17 cellular contexts compared by ENCODE assay signal in genomic region chr15:22851513-22851912, GRCh38.
"Had no signal": no experiment of that assay in that cellular context is flagged by ENCODE, and none has a peak within 500 bp of the region (broad histone marks: within the 10 kb centered on the region; RNA-seq: fewer than 3 reads in every experiment).

No MANE protein-coding gene starts in this region.

- H3K27ac Mint-ChIP-seq: stimulated activated memory B cell treated with anti-CD40 and anti-IgM and Interleukin-4, amounts not matched to agents 10 μg/mL and 1 μg/mL and 100 μg/mL, for 72 hours had no signal

- H3K27me3 ChIP-seq: dorsolateral prefrontal cortex, heart right ventricle, neutrophil had no signal

- H3K4me1 ChIP-seq: heart right ventricle had no signal

- H3K9me3 ChIP-seq: heart right ventricle, mucosa of descending colon, neutrophil had no signal

- H3K9me3 Mint-ChIP-seq: naive thymus-derived CD8-positive, alpha-beta T cell; stimulated activated memory B cell treated with anti-CD40 and anti-IgM and Interleukin-4, amounts not matched to agents 10 μg/mL and 1 μg/mL and 100 μg/mL, for 72 hours had no signal

- DNase-seq: cortex of kidney; dorsolateral prefrontal cortex; effector CD8-positive, alpha-beta T cell; heart right ventricle; hypothalamus; islet precursor cell; mammary epithelial cell; mucosa of descending colon; naive thymus-derived CD8-positive, alpha-beta T cell; stimulated activated CD4-positive, alpha-beta T cell treated with anti-CD3 and anti-CD28 coated beads, Interleukin-12 subunit alpha, Interleukin-12 subunit beta, amount 100 ng/mL, for 4 hours; stimulated activated CD4-positive, alpha-beta T cell treated with anti-CD3 and anti-CD28 coated beads, Interleukin-2, amount 100 ng/mL, for 48 hours; stimulated activated CD8-positive, alpha-beta memory T cell treated with anti-CD3 and anti-CD28 coated beads, Interleukin-4, amount 100 ng/mL, for 48 hours; trophoblast cell had no signal

- H3K27me3 Mint-ChIP-seq: naive thymus-derived CD8-positive, alpha-beta T cell; stimulated activated memory B cell treated with anti-CD40 and anti-IgM and Interleukin-4, amounts not matched to agents 10 μg/mL and 1 μg/mL and 100 μg/mL, for 72 hours had no signal

- H3K4me3 ChIP-seq: dorsolateral prefrontal cortex, heart right ventricle, mucosa of descending colon had no signal

- H3K27ac ChIP-seq: dorsolateral prefrontal cortex, heart right ventricle, neutrophil had no signal

- ATAC-seq: left lobe of liver; mucosa of descending colon; naive thymus-derived CD8-positive, alpha-beta T cell; sciatic nerve; stimulated activated memory B cell treated with anti-CD40 and anti-IgM and Interleukin-4, amounts not matched to agents 10 μg/mL and 1 μg/mL and 100 μg/mL, for 72 hours had no signal

- H3K4me3 Mint-ChIP-seq: naive thymus-derived CD8-positive, alpha-beta T cell; stimulated activated memory B cell treated with anti-CD40 and anti-IgM and Interleukin-4, amounts not matched to agents 10 μg/mL and 1 μg/mL and 100 μg/mL, for 72 hours had no signal
